8 cellular contexts compared by ENCODE assay signal in genomic region chr16:27154573-27155521, GRCh38. TPM values are rescaled to one million over a fixed set of nuclear protein-coding genes. Genes with fewer than 3 reads are reported as not detected.
A peak's percentile ranks its signal among the peaks of the same experiment; 100 is the strongest.
DNase-seq lines count a peak whose midpoint lies in the region; ATAC-seq, FAIRE-seq and TF ChIP-seq lines count a peak whose summit lies in the region.

No MANE protein-coding gene starts in this region.

- peak; percentile 89 for TF ChIP-seq CTCF in VCaP (conservative IDR thresholded peaks at IDR 0.05)
- TF ChIP-seq CTCF in breast epithelium (IDR thresholded peaks at IDR 0.05), result peak; percentile 74 to 90 (median 90)
- TF ChIP-seq CTCF in keratinocyte (optimal IDR thresholded peaks at IDR 0.05 in 1 of 3, IDR thresholded peaks at IDR 0.05 in 1 of 3, conservative IDR thresholded peaks at IDR 0.05 in 1 of 3; ENCODE audit: extremely low read depth in 1 of 3, insufficient read depth in 2 of 3, low read length in 3 of 3), result peak; percentile 94 to 98 (median 97)

- H3K4me1 ChIP-seq in ES-I3 (ENCODE audit: insufficient read depth, low read length) (peaks cover 4% of the 10 kb centered on the region; the same call in 1 of the 2 replicates), breast epithelium (no peaks in the 10 kb centered on the region), keratinocyte (ENCODE audit: control insufficient read depth, extremely low read depth, insufficient read depth, low read length) (no peaks in the 10 kb centered on the region)

- H3K36me3 ChIP-seq in ES-I3 (ENCODE audit: insufficient read depth, low read length) (no peaks in the 10 kb centered on the region), breast epithelium (no peaks in the 10 kb centered on the region), keratinocyte (ENCODE audit: control insufficient read depth in 2 of 2, extremely low read depth in 1 of 2, insufficient read depth in 2 of 2, low read length in 2 of 2) (no peaks in the 10 kb centered on the region)

- ATAC-seq in HG03280 (IDR thresholded peaks at IDR 0.05; ENCODE audit: unreplicated experiment), result no peak
- ATAC-seq in HG03045 (IDR thresholded peaks at IDR 0.05; ENCODE audit: unreplicated experiment), result no peak

- peak overlapping the region; percentile 16 for H3K4me2 ChIP-seq in keratinocyte (ENCODE audit: control insufficient read depth, extremely low read depth, insufficient read depth, low read depth, low read length)

- peak overlapping the region; percentile 22 for H2AFZ ChIP-seq in keratinocyte (ENCODE audit: control insufficient read depth, low read length)

- no peak for FAIRE-seq in keratinocyte (lab: Jason Lieb, UNC)

- H3K4me3 ChIP-seq in breast epithelium (no peak overlapping the region), keratinocyte (ENCODE audit: control insufficient read depth in 2 of 3, extremely low read depth in 1 of 3, insufficient read depth in 2 of 3, low read depth in 1 of 3, low read length in 3 of 3) (no peak overlapping the region)

- no peak for TF ChIP-seq POLR2A in breast epithelium (IDR thresholded peaks at IDR 0.05)

- H3K79me2 ChIP-seq in keratinocyte (ENCODE audit: control insufficient read depth, insufficient read depth, low read length), result no peaks in the 10 kb centered on the region

- H3K9me3 ChIP-seq in ES-I3 (ENCODE audit: control insufficient read depth, insufficient read depth, low read length), result no peaks in the 10 kb centered on the region
- H3K9me3 ChIP-seq in breast epithelium, result no peaks in the 10 kb centered on the region
- H3K9me3 ChIP-seq in keratinocyte (ENCODE audit: control insufficient read depth, low read depth, low read length), result no peaks in the 10 kb centered on the region

- dilution Hi-C loops in keratinocyte (cut with MboI; ENCODE audit: extremely low pct_ligation_motif_present, low sequenced_read_pairs), result no loop called here

- H3K27me3 ChIP-seq in breast epithelium (no peaks in the 10 kb centered on the region), keratinocyte (ENCODE audit: control insufficient read depth, extremely low read depth, insufficient read depth, low read length) (no peaks in the 10 kb centered on the region)

- intact Hi-C loops in breast epithelium (cut with DNase I; ENCODE audit: low total_unique reads), result no loop called here

- H3K9me1 ChIP-seq in keratinocyte (ENCODE audit: control insufficient read depth, extremely low read depth, insufficient read depth, low read length), result no peaks in the 10 kb centered on the region

- H3K9ac ChIP-seq in ES-I3 (ENCODE audit: low read depth, low read length) (peak overlapping the region; percentile 56; the same call in 1 of the 2 replicates), keratinocyte (ENCODE audit: control insufficient read depth, extremely low read depth, insufficient read depth, low read length) (no peak overlapping the region)

- TF ChIP-seq EP300 in Ishikawa (IDR thresholded peaks at IDR 0.05; ENCODE audit: borderline replicate concordance), result no peak

- H4K20me1 ChIP-seq in keratinocyte (ENCODE audit: control insufficient read depth, extremely low read depth, insufficient read depth, low read length), result no peaks in the 10 kb centered on the region

- DNase-seq in breast epithelium (ENCODE audit: low spot score in 2 of 2) (no peak), keratinocyte (ENCODE audit: low read depth, low spot score) (no peak)
- DNase-seq in stimulated activated CD4-positive, alpha-beta T cell treated with anti-CD3 and anti-CD28 coated beads, Interleukin-2, amount 100 ng/mL, for 24 hours, result peak; percentile 82 to 84

- TF ChIP-seq RAD21 in Ishikawa (IDR thresholded peaks at IDR 0.05; ENCODE audit: low read depth), result peak; percentile 66

- H3K27ac ChIP-seq in VCaP, result no peak overlapping the region
- no peak overlapping the region for H3K27ac ChIP-seq in breast epithelium
- no peak overlapping the region for H3K27ac ChIP-seq in keratinocyte (ENCODE audit: control insufficient read depth, insufficient read depth, low read length)

TF ChIP-seq in Ishikawa, 13 proteins besides CTCF, POLR2A, EP300 and RAD21:
- TF ChIP-seq REST (IDR thresholded peaks at IDR 0.05; ENCODE audit: low read depth), result no peak
- no peak for TF ChIP-seq TAF1 (IDR thresholded peaks at IDR 0.05; ENCODE audit: low read depth)
- no peak for TF ChIP-seq MAX (IDR thresholded peaks at IDR 0.05)
- TF ChIP-seq YY1 (IDR thresholded peaks at IDR 0.05; ENCODE audit: low read depth), result no peak
- TF ChIP-seq CREB1 (IDR thresholded peaks at IDR 0.05; ENCODE audit: low read depth), result no peak
- no peak for TF ChIP-seq CEBPB (IDR thresholded peaks at IDR 0.05)
- no peak for TF ChIP-seq FOXM1 (IDR thresholded peaks at IDR 0.05; ENCODE audit: borderline replicate concordance, low read depth)
- no peak for TF ChIP-seq USF1 (IDR thresholded peaks at IDR 0.05)
- TF ChIP-seq TEAD4 (IDR thresholded peaks at IDR 0.05), result no peak
- TF ChIP-seq EGR1 (IDR thresholded peaks at IDR 0.05), result no peak

RNA-seq across cellular contexts. Expression of gene KDM8, which starts 48.5 kb away (rescaled TPM):
- 1 to 10 TPM; 1.9 to 4.5 (median 4.3) TPM for total RNA-seq in breast epithelium
- 1.5 to 2.3 TPM (median 2.0 TPM) in 3 replicates for polyA plus RNA-seq in keratinocyte
- 0.42 TPM for polyA plus RNA-seq in keratinocyte (2011; ENCODE audit: low read depth)
- 0.56 and 1.2 TPM in 2 replicates for polyA plus RNA-seq in keratinocyte (2011; cell fraction: cytosol; rRNA removed)
- polyA plus RNA-seq in keratinocyte (2011; cell fraction: nucleus; rRNA removed), result 4.0 and 4.1 TPM in 2 replicates
- 0.59 and 2.5 TPM in 2 replicates for polyA plus RNA-seq in keratinocyte (2012; ENCODE audit: low replicate concordance)
- 1.2 to 4.4 TPM (median 1.9 TPM) in 3 replicates for polyA minus RNA-seq in keratinocyte
- polyA minus RNA-seq in keratinocyte (2011; cell fraction: cytosol; rRNA and poly(A)+ RNA removed), result not detected
- 3.0 and 4.3 TPM in 2 replicates for polyA minus RNA-seq in keratinocyte (2011; cell fraction: nucleus; rRNA and poly(A)+ RNA removed)

Comparison
In these comparisons a context has a peak if more than half of its experiments do, and no peak if none do; other contexts are left out.
1. DNase-seq: peak in stimulated activated CD4-positive, alpha-beta T cell treated with anti-CD3 and anti-CD28 coated beads, Interleukin-2, amount 100 ng/mL, for 24 hours (2 of 2); none in breast epithelium (0 of 2) and keratinocyte (single experiment).
2. Peak in every context shown above with its lines, with median percentiles within 50 percentile points of each other: CTCF ChIP-seq.